Comparison of ENCODE assay signal across 1 cellular context in the genomic region with DNA sequence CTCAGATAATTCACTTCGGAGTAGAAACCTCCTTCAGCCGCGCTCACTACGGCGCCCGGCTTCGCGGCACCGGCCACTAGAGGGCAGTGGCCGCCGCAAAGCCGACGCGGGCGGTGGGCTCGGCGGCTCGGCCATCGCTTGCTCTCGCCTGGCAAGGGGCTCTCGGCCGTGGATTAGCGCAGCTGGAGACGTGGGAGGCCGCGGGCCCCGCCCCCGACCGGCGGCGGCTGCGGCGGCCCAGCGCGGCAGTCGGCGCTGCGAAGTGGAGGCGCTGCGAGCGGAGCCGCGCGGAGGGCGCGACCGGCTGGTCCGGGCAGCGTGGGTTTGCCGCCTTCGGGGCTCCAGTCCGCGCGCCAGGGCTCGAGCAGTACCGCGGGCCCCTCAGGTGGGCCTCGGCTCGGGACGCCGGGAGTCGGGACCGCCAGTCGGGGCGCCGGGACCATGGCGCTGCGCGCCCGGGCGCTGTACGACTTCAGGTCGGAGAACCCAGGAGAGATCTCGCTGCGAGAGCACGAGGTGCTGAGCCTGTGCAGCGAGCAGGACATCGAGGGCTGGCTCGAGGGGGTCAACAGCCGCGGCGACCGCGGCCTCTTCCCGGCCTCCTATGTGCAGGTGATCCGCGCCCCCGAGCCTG.
TF ChIP-seq lines count a peak whose summit lies in the region.

A gene with protein sequence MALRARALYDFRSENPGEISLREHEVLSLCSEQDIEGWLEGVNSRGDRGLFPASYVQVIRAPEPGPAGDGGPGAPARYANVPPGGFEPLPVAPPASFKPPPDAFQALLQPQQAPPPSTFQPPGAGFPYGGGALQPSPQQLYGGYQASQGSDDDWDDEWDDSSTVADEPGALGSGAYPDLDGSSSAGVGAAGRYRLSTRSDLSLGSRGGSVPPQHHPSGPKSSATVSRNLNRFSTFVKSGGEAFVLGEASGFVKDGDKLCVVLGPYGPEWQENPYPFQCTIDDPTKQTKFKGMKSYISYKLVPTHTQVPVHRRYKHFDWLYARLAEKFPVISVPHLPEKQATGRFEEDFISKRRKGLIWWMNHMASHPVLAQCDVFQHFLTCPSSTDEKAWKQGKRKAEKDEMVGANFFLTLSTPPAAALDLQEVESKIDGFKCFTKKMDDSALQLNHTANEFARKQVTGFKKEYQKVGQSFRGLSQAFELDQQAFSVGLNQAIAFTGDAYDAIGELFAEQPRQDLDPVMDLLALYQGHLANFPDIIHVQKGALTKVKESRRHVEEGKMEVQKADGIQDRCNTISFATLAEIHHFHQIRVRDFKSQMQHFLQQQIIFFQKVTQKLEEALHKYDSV (plus strand): TSS at position 248 of the 634 bp plus-strand sequence. CDS start 194 bp downstream, at position 442.

TF ChIP-seq in HepG2, 621 proteins besides CTCF, POLR2A, EP300 and RAD21 (continued from another document and continues in another):
- TF ChIP-seq, protein P1, sequence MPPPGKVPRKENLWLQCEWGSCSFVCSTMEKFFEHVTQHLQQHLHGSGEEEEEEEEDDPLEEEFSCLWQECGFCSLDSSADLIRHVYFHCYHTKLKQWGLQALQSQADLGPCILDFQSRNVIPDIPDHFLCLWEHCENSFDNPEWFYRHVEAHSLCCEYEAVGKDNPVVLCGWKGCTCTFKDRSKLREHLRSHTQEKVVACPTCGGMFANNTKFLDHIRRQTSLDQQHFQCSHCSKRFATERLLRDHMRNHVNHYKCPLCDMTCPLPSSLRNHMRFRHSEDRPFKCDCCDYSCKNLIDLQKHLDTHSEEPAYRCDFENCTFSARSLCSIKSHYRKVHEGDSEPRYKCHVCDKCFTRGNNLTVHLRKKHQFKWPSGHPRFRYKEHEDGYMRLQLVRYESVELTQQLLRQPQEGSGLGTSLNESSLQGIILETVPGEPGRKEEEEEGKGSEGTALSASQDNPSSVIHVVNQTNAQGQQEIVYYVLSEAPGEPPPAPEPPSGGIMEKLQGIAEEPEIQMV (CRISPR knock-in tag; IDR thresholded peaks at IDR 0.05; ENCODE audit: low read depth), result no peak
- TF ChIP-seq ZNF549 (CRISPR knock-in tag; IDR thresholded peaks at IDR 0.05) (no peak), NONO (IDR thresholded peaks at IDR 0.05) (no peak), NONO (CRISPR knock-in tag; conservative IDR thresholded peaks at IDR 0.05) (peak; percentile 70; the same call in 1 of the 2 replicates), ZBTB38 (CRISPR knock-in tag; IDR thresholded peaks at IDR 0.05) (no peak), EZH2 (conservative IDR thresholded peaks at IDR 0.05; ENCODE audit: low read depth, low read length) (no peak), ZSCAN29 (CRISPR knock-in tag; conservative IDR thresholded peaks at IDR 0.05) (no peak; the same call in 1 of the 2 replicates), TOPORS (CRISPR knock-in tag; IDR thresholded peaks at IDR 0.05) (0 out of 2 replicates have a peak, but pooled peaks have one; percentile 31), ZNF557 (CRISPR knock-in tag; IDR thresholded peaks at IDR 0.05) (0 out of 2 replicates have a peak, but pooled peaks have one; percentile 51), ZNF713 (CRISPR knock-in tag; IDR thresholded peaks at IDR 0.05) (no peak), SPEN (CRISPR knock-in tag; IDR thresholded peaks at IDR 0.05; ENCODE audit: low read depth) (peak; percentile 87), ZNF253 (CRISPR knock-in tag; IDR thresholded peaks at IDR 0.05; ENCODE audit: borderline replicate concordance) (no peak), ZEB1 (IDR thresholded peaks at IDR 0.05; ENCODE audit: insufficient replicate concordance, low read depth) (no peak), FOXA1 (IDR thresholded peaks at IDR 0.05) (no peak), FOXA1 (CRISPR knock-in tag; IDR thresholded peaks at IDR 0.05) (no peak), ZKSCAN5 (CRISPR knock-in tag; IDR thresholded peaks at IDR 0.05) (no peak), ETV6 (CRISPR knock-in tag; conservative IDR thresholded peaks at IDR 0.05) (peak; percentile 78; the same call in 1 of the 2 replicates), FOXK2 (IDR thresholded peaks at IDR 0.05) (no peak), ZNF777 (CRISPR knock-in tag; IDR thresholded peaks at IDR 0.05) (peak; percentile 91), MED1 (CRISPR knock-in tag; IDR thresholded peaks at IDR 0.05) (peak; percentile 58), ZZZ3 (CRISPR knock-in tag; IDR thresholded peaks at IDR 0.05; ENCODE audit: borderline replicate concordance) (peak; percentile 24; the same call in 1 of the 2 replicates), ARNTL (CRISPR knock-in tag; IDR thresholded peaks at IDR 0.05) (no peak), MZF1 (CRISPR knock-in tag; IDR thresholded peaks at IDR 0.05; ENCODE audit: borderline replicate concordance) (no peak), RFXAP (CRISPR knock-in tag; IDR thresholded peaks at IDR 0.05; ENCODE audit: borderline replicate concordance) (peak; percentile 57; the same call in 1 of the 2 replicates), ZNF768 (CRISPR knock-in tag; IDR thresholded peaks at IDR 0.05) (peak; percentile 46; the same call in 1 of the 2 replicates), CBX5 (CRISPR knock-in tag; IDR thresholded peaks at IDR 0.05; ENCODE audit: borderline replicate concordance) (0 out of 2 replicates have a peak, but pooled peaks have one; percentile 45), ZNF484 (CRISPR knock-in tag; IDR thresholded peaks at IDR 0.05; ENCODE audit: borderline replicate concordance, low read depth) (no peak), FOSL1 (CRISPR knock-in tag; IDR thresholded peaks at IDR 0.05; ENCODE audit: borderline replicate concordance) (no peak), ZIK1 (CRISPR knock-in tag; IDR thresholded peaks at IDR 0.05; ENCODE audit: borderline replicate concordance, low read depth) (0 out of 2 replicates have a peak, but pooled peaks have one; percentile 30), ZNF720 (CRISPR knock-in tag; IDR thresholded peaks at IDR 0.05) (no peak), IRF2 (CRISPR knock-in tag; IDR thresholded peaks at IDR 0.05) (peak; percentile 79; the same call in 1 of the 2 replicates)
- TF ChIP-seq, protein P2, sequence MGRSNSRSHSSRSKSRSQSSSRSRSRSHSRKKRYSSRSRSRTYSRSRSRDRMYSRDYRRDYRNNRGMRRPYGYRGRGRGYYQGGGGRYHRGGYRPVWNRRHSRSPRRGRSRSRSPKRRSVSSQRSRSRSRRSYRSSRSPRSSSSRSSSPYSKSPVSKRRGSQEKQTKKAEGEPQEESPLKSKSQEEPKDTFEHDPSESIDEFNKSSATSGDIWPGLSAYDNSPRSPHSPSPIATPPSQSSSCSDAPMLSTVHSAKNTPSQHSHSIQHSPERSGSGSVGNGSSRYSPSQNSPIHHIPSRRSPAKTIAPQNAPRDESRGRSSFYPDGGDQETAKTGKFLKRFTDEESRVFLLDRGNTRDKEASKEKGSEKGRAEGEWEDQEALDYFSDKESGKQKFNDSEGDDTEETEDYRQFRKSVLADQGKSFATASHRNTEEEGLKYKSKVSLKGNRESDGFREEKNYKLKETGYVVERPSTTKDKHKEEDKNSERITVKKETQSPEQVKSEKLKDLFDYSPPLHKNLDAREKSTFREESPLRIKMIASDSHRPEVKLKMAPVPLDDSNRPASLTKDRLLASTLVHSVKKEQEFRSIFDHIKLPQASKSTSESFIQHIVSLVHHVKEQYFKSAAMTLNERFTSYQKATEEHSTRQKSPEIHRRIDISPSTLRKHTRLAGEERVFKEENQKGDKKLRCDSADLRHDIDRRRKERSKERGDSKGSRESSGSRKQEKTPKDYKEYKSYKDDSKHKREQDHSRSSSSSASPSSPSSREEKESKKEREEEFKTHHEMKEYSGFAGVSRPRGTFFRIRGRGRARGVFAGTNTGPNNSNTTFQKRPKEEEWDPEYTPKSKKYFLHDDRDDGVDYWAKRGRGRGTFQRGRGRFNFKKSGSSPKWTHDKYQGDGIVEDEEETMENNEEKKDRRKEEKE (IDR thresholded peaks at IDR 0.05), result no peak
- TF ChIP-seq, protein P3, sequence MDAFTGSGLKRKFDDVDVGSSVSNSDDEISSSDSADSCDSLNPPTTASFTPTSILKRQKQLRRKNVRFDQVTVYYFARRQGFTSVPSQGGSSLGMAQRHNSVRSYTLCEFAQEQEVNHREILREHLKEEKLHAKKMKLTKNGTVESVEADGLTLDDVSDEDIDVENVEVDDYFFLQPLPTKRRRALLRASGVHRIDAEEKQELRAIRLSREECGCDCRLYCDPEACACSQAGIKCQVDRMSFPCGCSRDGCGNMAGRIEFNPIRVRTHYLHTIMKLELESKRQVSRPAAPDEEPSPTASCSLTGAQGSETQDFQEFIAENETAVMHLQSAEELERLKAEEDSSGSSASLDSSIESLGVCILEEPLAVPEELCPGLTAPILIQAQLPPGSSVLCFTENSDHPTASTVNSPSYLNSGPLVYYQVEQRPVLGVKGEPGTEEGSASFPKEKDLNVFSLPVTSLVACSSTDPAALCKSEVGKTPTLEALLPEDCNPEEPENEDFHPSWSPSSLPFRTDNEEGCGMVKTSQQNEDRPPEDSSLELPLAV (CRISPR knock-in tag; conservative IDR thresholded peaks at IDR 0.05; ENCODE audit: low read depth), result no peak
- TF ChIP-seq, protein P4, sequence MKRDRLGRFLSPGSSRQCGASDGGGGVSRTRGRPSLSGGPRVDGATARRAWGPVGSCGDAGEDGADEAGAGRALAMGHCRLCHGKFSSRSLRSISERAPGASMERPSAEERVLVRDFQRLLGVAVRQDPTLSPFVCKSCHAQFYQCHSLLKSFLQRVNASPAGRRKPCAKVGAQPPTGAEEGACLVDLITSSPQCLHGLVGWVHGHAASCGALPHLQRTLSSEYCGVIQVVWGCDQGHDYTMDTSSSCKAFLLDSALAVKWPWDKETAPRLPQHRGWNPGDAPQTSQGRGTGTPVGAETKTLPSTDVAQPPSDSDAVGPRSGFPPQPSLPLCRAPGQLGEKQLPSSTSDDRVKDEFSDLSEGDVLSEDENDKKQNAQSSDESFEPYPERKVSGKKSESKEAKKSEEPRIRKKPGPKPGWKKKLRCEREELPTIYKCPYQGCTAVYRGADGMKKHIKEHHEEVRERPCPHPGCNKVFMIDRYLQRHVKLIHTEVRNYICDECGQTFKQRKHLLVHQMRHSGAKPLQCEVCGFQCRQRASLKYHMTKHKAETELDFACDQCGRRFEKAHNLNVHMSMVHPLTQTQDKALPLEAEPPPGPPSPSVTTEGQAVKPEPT (CRISPR knock-in tag; IDR thresholded peaks at IDR 0.05; ENCODE audit: low read depth), result peak; percentile 52; the same call in 1 of the 2 replicates
- TF ChIP-seq, protein P5, sequence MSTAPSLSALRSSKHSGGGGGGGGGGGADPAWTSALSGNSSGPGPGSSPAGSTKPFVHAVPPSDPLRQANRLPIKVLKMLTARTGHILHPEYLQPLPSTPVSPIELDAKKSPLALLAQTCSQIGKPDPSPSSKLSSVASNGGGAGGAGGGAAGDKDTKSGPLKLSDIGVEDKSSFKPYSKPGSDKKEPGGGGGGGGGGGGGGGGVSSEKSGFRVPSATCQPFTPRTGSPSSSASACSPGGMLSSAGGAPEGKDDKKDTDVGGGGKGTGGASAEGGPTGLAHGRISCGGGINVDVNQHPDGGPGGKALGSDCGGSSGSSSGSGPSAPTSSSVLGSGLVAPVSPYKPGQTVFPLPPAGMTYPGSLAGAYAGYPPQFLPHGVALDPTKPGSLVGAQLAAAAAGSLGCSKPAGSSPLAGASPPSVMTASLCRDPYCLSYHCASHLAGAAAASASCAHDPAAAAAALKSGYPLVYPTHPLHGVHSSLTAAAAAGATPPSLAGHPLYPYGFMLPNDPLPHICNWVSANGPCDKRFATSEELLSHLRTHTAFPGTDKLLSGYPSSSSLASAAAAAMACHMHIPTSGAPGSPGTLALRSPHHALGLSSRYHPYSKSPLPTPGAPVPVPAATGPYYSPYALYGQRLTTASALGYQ (CRISPR knock-in tag; IDR thresholded peaks at IDR 0.05), result peak; percentile 43; the same call in 1 of the 2 replicates
- TF ChIP-seq, protein P6, sequence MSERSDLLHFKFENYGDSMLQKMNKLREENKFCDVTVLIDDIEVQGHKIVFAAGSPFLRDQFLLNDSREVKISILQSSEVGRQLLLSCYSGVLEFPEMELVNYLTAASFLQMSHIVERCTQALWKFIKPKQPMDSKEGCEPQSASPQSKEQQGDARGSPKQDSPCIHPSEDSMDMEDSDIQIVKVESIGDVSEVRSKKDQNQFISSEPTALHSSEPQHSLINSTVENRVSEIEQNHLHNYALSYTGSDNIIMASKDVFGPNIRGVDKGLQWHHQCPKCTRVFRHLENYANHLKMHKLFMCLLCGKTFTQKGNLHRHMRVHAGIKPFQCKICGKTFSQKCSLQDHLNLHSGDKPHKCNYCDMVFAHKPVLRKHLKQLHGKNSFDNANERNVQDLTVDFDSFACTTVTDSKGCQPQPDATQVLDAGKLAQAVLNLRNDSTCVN (CRISPR knock-in tag; IDR thresholded peaks at IDR 0.05; ENCODE audit: borderline replicate concordance), result no peak; the same call in 1 of the 2 replicates
- TF ChIP-seq, protein P7, sequence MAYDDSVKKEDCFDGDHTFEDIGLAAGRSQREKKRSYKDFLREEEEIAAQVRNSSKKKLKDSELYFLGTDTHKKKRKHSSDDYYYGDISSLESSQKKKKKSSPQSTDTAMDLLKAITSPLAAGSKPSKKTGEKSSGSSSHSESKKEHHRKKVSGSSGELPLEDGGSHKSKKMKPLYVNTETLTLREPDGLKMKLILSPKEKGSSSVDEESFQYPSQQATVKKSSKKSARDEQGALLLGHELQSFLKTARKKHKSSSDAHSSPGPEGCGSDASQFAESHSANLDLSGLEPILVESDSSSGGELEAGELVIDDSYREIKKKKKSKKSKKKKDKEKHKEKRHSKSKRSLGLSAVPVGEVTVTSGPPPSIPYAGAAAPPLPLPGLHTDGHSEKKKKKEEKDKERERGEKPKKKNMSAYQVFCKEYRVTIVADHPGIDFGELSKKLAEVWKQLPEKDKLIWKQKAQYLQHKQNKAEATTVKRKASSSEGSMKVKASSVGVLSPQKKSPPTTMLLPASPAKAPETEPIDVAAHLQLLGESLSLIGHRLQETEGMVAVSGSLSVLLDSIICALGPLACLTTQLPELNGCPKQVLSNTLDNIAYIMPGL (CRISPR knock-in tag; IDR thresholded peaks at IDR 0.05; ENCODE audit: borderline replicate concordance in 1 of 2, low read depth in 1 of 2), result peak in 1 of 2 experiments; percentile 95
- TF ChIP-seq, protein P8, sequence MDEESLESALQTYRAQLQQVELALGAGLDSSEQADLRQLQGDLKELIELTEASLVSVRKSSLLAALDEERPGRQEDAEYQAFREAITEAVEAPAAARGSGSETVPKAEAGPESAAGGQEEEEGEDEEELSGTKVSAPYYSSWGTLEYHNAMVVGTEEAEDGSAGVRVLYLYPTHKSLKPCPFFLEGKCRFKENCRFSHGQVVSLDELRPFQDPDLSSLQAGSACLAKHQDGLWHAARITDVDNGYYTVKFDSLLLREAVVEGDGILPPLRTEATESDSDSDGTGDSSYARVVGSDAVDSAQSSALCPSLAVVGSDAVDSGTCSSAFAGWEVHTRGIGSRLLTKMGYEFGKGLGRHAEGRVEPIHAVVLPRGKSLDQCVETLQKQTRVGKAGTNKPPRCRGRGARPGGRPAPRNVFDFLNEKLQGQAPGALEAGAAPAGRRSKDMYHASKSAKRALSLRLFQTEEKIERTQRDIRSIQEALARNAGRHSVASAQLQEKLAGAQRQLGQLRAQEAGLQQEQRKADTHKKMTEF (CRISPR knock-in tag; IDR thresholded peaks at IDR 0.05), result peak; percentile 35; the same call in 1 of the 2 replicates
- TF ChIP-seq, protein P9, sequence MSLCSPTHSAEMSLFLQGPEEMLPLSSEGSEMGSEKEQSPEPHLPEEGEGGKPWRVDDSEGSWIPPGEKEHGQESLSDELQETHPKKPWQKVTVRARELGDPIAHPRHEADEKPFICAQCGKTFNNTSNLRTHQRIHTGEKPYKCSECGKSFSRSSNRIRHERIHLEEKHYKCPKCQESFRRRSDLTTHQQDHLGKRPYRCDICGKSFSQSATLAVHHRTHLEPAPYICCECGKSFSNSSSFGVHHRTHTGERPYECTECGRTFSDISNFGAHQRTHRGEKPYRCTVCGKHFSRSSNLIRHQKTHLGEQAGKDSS (CRISPR knock-in tag; IDR thresholded peaks at IDR 0.05; ENCODE audit: borderline replicate concordance, low read depth), result no peak
